Comparison of ENCODE assay signal across 8 cellular contexts in the genomic region with DNA sequence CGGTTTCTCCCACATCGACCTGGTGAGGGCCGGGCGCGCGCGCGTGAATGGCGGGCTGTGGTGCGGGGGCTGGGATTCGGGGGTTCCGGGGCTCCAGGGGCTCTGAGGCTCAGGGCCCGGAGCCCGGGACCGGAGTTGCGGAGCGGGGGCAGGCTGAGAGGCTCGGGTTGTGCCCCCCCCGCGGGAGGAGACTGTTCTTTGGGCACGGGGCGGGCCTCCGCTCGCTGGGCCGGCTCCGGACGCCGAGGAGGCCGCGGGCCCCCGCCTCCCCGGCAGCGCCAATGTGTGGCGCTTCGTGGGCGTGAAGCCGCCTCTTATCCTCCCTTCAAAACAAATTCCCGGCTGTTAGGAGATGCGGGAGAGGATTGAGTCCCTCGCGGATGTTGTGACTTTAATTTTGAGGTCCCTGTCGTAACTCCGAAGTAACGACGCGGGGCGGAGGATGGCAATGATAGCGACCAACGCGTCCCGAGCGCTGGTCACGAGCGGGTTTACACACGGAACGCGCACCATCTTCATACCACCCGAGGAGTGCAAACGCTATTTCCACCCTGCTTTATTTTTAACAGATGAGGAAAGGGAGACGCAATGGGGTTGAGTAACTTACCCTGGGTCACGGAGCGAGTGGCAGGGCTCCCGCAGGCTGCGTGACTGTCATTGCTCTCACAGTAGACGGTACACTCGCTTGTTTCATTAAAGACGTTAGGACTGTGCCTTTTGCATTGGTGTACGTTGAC. TPM values are rescaled to one million over a fixed set of nuclear protein-coding genes. Genes with fewer than 3 reads are reported as not detected.
DNase-seq lines count a peak whose midpoint lies in the region; ATAC-seq and TF ChIP-seq lines count a peak whose summit lies in the region.

No MANE protein-coding gene starts in this region.

- no peak for TF ChIP-seq CTCF in Caco-2 (IDR thresholded peaks at IDR 0.05; ENCODE audit: insufficient read depth in 1 of 2, low read depth in 1 of 2, low read length in 1 of 2, severe bottlenecking in 1 of 2, unreplicated experiment in 1 of 2)

- H3K4me1 ChIP-seq in Caco-2 (peaks cover 13% of the 10 kb centered on the region), ectodermal cell (ENCODE audit: control insufficient read depth, insufficient read depth, low read length) (no peaks in the 10 kb centered on the region)

- H3K36me3 Mint-ChIP-seq in Caco-2 (ENCODE audit: insufficient read depth, unreplicated experiment) (peaks cover 47% of the 10 kb centered on the region), memory B cell (peaks cover 9% of the 10 kb centered on the region)

- H3K36me3 ChIP-seq in Caco-2 (ENCODE audit: control insufficient read depth, insufficient read depth, low read length) (no peaks in the 10 kb centered on the region), ectodermal cell (ENCODE audit: control insufficient read depth, insufficient read depth, low read length) (peaks cover 8% of the 10 kb centered on the region)

- H3K27ac Mint-ChIP-seq in Caco-2 (ENCODE audit: unreplicated experiment) (peak overlapping the region; percentile 86), memory B cell (peak overlapping the region; percentile 86)
- H3K27ac Mint-ChIP-seq in stimulated activated naive CD8-positive, alpha-beta T cell treated with anti-CD3 and anti-CD28 coated beads, Interleukin-15, amount 100 ng/mL, for 72 hours = peak overlapping the region; percentile 91 to 97

- CTCF ChIA-PET in Caco-2 (lab: Charles Lee) = interaction anchor here (0.8 kb wide), 1 partner anchor 318 kb away, joined by 3 read pairs; no protein-coding TSS in a partner anchor

- H3K9me3 Mint-ChIP-seq in Caco-2 (ENCODE audit: unreplicated experiment) (no peaks in the 10 kb centered on the region), memory B cell (no peaks in the 10 kb centered on the region)
- H3K9me3 Mint-ChIP-seq in stimulated activated naive CD8-positive, alpha-beta T cell treated with anti-CD3 and anti-CD28 coated beads, Interleukin-15, amount 100 ng/mL, for 72 hours = no peaks in the 10 kb centered on the region

- POLR2A ChIA-PET in Caco-2 (lab: Charles Lee) = interaction anchor here (0.6 to 0.9 kb wide), 3 partner anchors 15 to 1413 kb away, joined by 3 read pairs; no protein-coding TSS in a partner anchor

- 0% methylated on average over 68 of the region's 68 CpGs for WGBS in ectodermal cell, 2 experiments

- H3K27me3 ChIP-seq in Caco-2 (replicated peaks; ENCODE audit: control insufficient read depth, insufficient read depth, low read length) (no peaks in the 10 kb centered on the region), ectodermal cell (ENCODE audit: control insufficient read depth, insufficient read depth, low read length, poor library complexity, severe bottlenecking) (no peaks in the 10 kb centered on the region)

- H3K9me3 ChIP-seq in Caco-2 = no peaks in the 10 kb centered on the region
- no peaks in the 10 kb centered on the region for H3K9me3 ChIP-seq in ectodermal cell (ENCODE audit: control insufficient read depth, low read length)

- H3K4me3 ChIP-seq in Caco-2 (ENCODE audit: low read depth, low read length) (peak overlapping the region; percentile 82), ectodermal cell (ENCODE audit: insufficient read depth, low read depth, low read length) (peak overlapping the region; percentile 97)

- no TSS peak for BruUV-seq in Caco-2 (replicated peaks; lab: Mats Ljungman, UMichigan)

- DNase-seq in Caco-2 = peak in 1 of 2 experiments; percentile 47
- DNase-seq in T-helper 22 cell (ENCODE audit: low read depth) = peak; percentile 9
- peak in 1 of 2 donors; percentile 11 for DNase-seq in memory B cell (ENCODE audit: low spot score in 2 of 2)
- DNase-seq in stimulated activated naive CD8-positive, alpha-beta T cell treated with anti-CD3 and anti-CD28 coated beads, Interleukin-15, amount 100 ng/mL, for 72 hours = peak in 1 of 2 donors; percentile 52
- no peak for DNase-seq in NCI-H446 (lab: John Stamatoyannopoulos, UW)

- peak overlapping the region; percentile 85 for H3K27ac ChIP-seq in ectodermal cell (ENCODE audit: insufficient read depth, low read depth, low read length, poor library complexity, severe bottlenecking)

- intact Hi-C loops in Caco-2 (cut with micrococcal nuclease; ENCODE audit: unreplicated experiment) = loop anchor here (1.0 kb wide), 1 partner anchor 187 kb away; no protein-coding TSS in a partner anchor

- no peaks in the 10 kb centered on the region for H3K27me3 Mint-ChIP-seq in Caco-2 (ENCODE audit: insufficient read depth, unreplicated experiment)
- H3K27me3 Mint-ChIP-seq in memory B cell = no peaks in the 10 kb centered on the region
- no peaks in the 10 kb centered on the region for H3K27me3 Mint-ChIP-seq in stimulated activated naive CD8-positive, alpha-beta T cell treated with anti-CD3 and anti-CD28 coated beads, Interleukin-15, amount 100 ng/mL, for 72 hours

- ATAC-seq in GM19397 (IDR thresholded peaks at IDR 0.05; ENCODE audit: unreplicated experiment) (peak; percentile 51), HG03521 (IDR thresholded peaks at IDR 0.05; ENCODE audit: unreplicated experiment) (peak; percentile 43), memory B cell (ENCODE audit: low read depth) (peak; percentile 42)
- peak; percentile 62 for ATAC-seq in stimulated activated naive CD8-positive, alpha-beta T cell treated with anti-CD3 and anti-CD28 coated beads, Interleukin-15, amount 100 ng/mL, for 72 hours

- H3K4me1 Mint-ChIP-seq in Caco-2 (ENCODE audit: low read depth, unreplicated experiment) (peaks cover 13% of the 10 kb centered on the region), memory B cell (peaks cover 18% of the 10 kb centered on the region)
- H3K4me1 Mint-ChIP-seq in stimulated activated naive CD8-positive, alpha-beta T cell treated with anti-CD3 and anti-CD28 coated beads, Interleukin-15, amount 100 ng/mL, for 72 hours = peaks cover 36% of the 10 kb centered on the region

- H3K4me3 Mint-ChIP-seq in Caco-2 (ENCODE audit: unreplicated experiment) (peak overlapping the region; percentile 97), memory B cell (peak overlapping the region; percentile 94)
- peak overlapping the region; percentile 88 to 95 for H3K4me3 Mint-ChIP-seq in stimulated activated naive CD8-positive, alpha-beta T cell treated with anti-CD3 and anti-CD28 coated beads, Interleukin-15, amount 100 ng/mL, for 72 hours

RNA-seq across cellular contexts. Expression of gene UBA2, which starts 0.5 kb away (rescaled TPM):
- total RNA-seq in Caco-2 (2022) = 180 and 201 TPM in 2 replicates
- 280 TPM for polyA plus RNA-seq in ectodermal cell (2013, experiment 1 of 4)
- polyA plus RNA-seq in ectodermal cell (2013, experiment 2 of 4) = 276 TPM
- 263 TPM for polyA plus RNA-seq in ectodermal cell (2013, experiment 3 of 4)
- 291 TPM for polyA plus RNA-seq in ectodermal cell (2013, experiment 4 of 4)

RNA-seq across cellular contexts. Expression of gene PDCD2L, which starts 24.5 kb away (rescaled TPM):
- total RNA-seq in Caco-2 (2022) = 33.2 and 40.2 TPM in 2 replicates
- polyA plus RNA-seq in ectodermal cell (2013, experiment 1 of 4) = 24.9 TPM
- polyA plus RNA-seq in ectodermal cell (2013, experiment 2 of 4) = 19.2 TPM
- 20.7 TPM for polyA plus RNA-seq in ectodermal cell (2013, experiment 3 of 4)
- 22.3 TPM for polyA plus RNA-seq in ectodermal cell (2013, experiment 4 of 4)

RNA-seq across cellular contexts. Expression of gene WTIP, which starts 52.8 kb away (rescaled TPM):
- total RNA-seq in Caco-2 (2022) = 53.3 and 58.0 TPM in 2 replicates
- polyA plus RNA-seq in ectodermal cell (2013, experiment 1 of 4) = 35.4 TPM
- polyA plus RNA-seq in ectodermal cell (2013, experiment 2 of 4) = 24.9 TPM
- polyA plus RNA-seq in ectodermal cell (2013, experiment 3 of 4) = 24.8 TPM
- 23.4 TPM for polyA plus RNA-seq in ectodermal cell (2013, experiment 4 of 4)
